ENCODE assay signal across 22 cellular contexts in the genomic region with DNA sequence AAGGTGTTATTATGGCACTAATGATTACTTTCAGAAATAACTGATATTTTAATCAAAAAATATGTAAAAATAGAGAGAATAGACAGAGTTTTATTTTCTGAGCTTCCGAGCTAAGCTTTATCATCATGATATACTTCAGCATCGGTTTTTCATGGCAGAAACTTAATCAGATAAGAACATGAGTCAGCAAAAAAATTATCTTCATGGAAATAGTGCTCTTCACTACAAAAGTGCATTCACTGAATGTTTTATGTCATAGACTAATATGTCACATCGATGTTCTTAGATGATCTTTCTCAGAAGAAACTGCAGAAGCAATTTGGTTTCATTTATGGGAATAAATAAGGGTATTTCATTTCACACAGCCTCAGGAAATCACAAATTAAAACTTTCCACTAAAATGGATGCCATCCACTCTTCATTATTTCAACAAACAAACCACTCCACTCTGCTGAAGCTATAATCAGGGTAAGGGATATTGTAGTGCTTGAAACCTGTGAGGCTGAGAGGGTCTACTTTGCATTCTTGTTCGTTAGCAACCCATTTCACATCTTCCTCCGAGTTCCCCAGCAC.
"Had no signal": no experiment of that assay in that cellular context is flagged by ENCODE, and none has a peak within 500 bp of the region (broad histone marks: within the 10 kb centered on the region; RNA-seq: fewer than 3 reads in every experiment).

No MANE protein-coding gene starts in this region.

- H3K4me1 Mint-ChIP-seq: activated CD8-positive, alpha-beta memory T cell treated with anti-CD3 and anti-CD28 coated beads, Interleukin-2, amount 10 ng/mL, durations not matched to agents 7 days and 5 days; activated naive CD4-positive, alpha-beta T cell treated with anti-CD3 and anti-CD28 coated beads, Interleukin-2, amount 50 U/mL, for 24 hours; naive B cell had no signal

- H3K4me3 ChIP-seq: adrenal gland, cardiac muscle cell, gastroesophageal sphincter, heart right ventricle, left lung, right atrium auricular region had no signal

- H3K36me3 Mint-ChIP-seq: activated CD4-positive, alpha-beta memory T cell treated with anti-CD3 and anti-CD28 coated beads for 36 hours; activated CD8-positive, alpha-beta memory T cell treated with anti-CD3 and anti-CD28 coated beads, Interleukin-2, amount 10 ng/mL, durations not matched to agents 7 days and 5 days; activated naive CD4-positive, alpha-beta T cell treated with anti-CD3 and anti-CD28 coated beads, Interleukin-2, amount 50 U/mL, for 24 hours; naive B cell had no signal

- ATAC-seq: activated CD8-positive, alpha-beta memory T cell treated with anti-CD3 and anti-CD28 coated beads, Interleukin-2, amount 10 ng/mL, durations not matched to agents 7 days and 5 days; gastroesophageal sphincter; heart right ventricle; left lung had no signal

- DNase-seq: activated CD4-positive, alpha-beta memory T cell treated with anti-CD3 and anti-CD28 coated beads for 36 hours; activated CD8-positive, alpha-beta memory T cell treated with anti-CD3 and anti-CD28 coated beads, Interleukin-2, amount 10 ng/mL, durations not matched to agents 7 days and 5 days; activated effector memory CD4-positive, alpha-beta T cell treated with Interleukin-2 at 50 U/mL for 16 hours; activated T-cell treated with anti-CD3 and anti-CD28 coated beads, Interleukin-2, amount 50 U/mL, for 24 hours; adrenal gland; heart right ventricle; kidney; left lung; mammary epithelial cell; naive B cell; nucleus accumbens; posterior cingulate gyrus; small intestine; stimulated activated CD4-positive, alpha-beta T cell treated with anti-CD3 and anti-CD28 coated beads, Interleukin-4, amount 100 ng/mL, for 4 hours; stimulated activated CD8-positive, alpha-beta memory T cell treated with anti-CD3 and anti-CD28 coated beads, Interleukin-4, amount 100 ng/mL, for 48 hours; stimulated activated naive CD4-positive, alpha-beta T cell treated with Interleukin-2 at 50 U/mL for 16 hours; substantia nigra; trophoblast cell had no signal

- H3K36me3 ChIP-seq: adrenal gland, cardiac muscle cell, gastroesophageal sphincter, heart right ventricle, left lung, right atrium auricular region had no signal

- H3K9me3 Mint-ChIP-seq: activated CD4-positive, alpha-beta memory T cell treated with anti-CD3 and anti-CD28 coated beads for 36 hours; activated naive CD4-positive, alpha-beta T cell treated with anti-CD3 and anti-CD28 coated beads, Interleukin-2, amount 50 U/mL, for 24 hours; activated T-cell treated with anti-CD3 and anti-CD28 coated beads, Interleukin-2, amount 50 U/mL, for 24 hours; naive B cell had no signal

- H3K27me3 ChIP-seq: right atrium auricular region had no signal

- H3K9me3 ChIP-seq: adrenal gland, gastroesophageal sphincter, heart right ventricle, left lung, right atrium auricular region had no signal

- H3K27ac ChIP-seq: adrenal gland, cardiac muscle cell, gastroesophageal sphincter, heart right ventricle, left lung, right atrium auricular region had no signal

- H3K4me1 ChIP-seq: adrenal gland, gastroesophageal sphincter, heart right ventricle, left lung, right atrium auricular region had no signal

- H3K4me3 Mint-ChIP-seq: activated CD4-positive, alpha-beta memory T cell treated with anti-CD3 and anti-CD28 coated beads for 36 hours; activated CD8-positive, alpha-beta memory T cell treated with anti-CD3 and anti-CD28 coated beads, Interleukin-2, amount 10 ng/mL, durations not matched to agents 7 days and 5 days; activated naive CD4-positive, alpha-beta T cell treated with anti-CD3 and anti-CD28 coated beads, Interleukin-2, amount 50 U/mL, for 24 hours; activated T-cell treated with anti-CD3 and anti-CD28 coated beads, Interleukin-2, amount 50 U/mL, for 24 hours; naive B cell had no signal
